Comparison of ENCODE assay signal across 1 cellular context in genomic region chr2:27050281-27050995, GRCh38.
TF ChIP-seq lines count a peak whose summit lies in the region.

No MANE protein-coding gene starts in this region.

TF ChIP-seq in K562, 482 proteins besides CTCF, POLR2A, EP300 and RAD21 (continued from another document and continues in another):
- TF ChIP-seq ZNF407 (IDR thresholded peaks at IDR 0.05; ENCODE audit: low read depth), result no peak
- no peak for TF ChIP-seq TCFL5 (CRISPR knock-in tag; conservative IDR thresholded peaks at IDR 0.05)
- TF ChIP-seq MED1 (CRISPR knock-in tag; IDR thresholded peaks at IDR 0.05; ENCODE audit: borderline replicate concordance), result no peak
- no peak for TF ChIP-seq NR4A1 (CRISPR knock-in tag; IDR thresholded peaks at IDR 0.05)
- TF ChIP-seq NR4A1 (tag; IDR thresholded peaks at IDR 0.05), result no peak
- no peak for TF ChIP-seq SAFB2 (IDR thresholded peaks at IDR 0.05; ENCODE audit: borderline replicate concordance, low read depth, low read length, severe bottlenecking)
- 0 out of 4 replicates have a peak, but pooled peaks of 1 of the 2 experiments have one; percentile 41 for TF ChIP-seq ZMIZ1 (IDR thresholded peaks at IDR 0.05; ENCODE audit: low read depth in 2 of 2, low read length in 2 of 2)
- peak; percentile 97 for TF ChIP-seq TBP (optimal IDR thresholded peaks at IDR 0.05; ENCODE audit: low read depth, low read length)
- TF ChIP-seq ZNF143 (CRISPR knock-in tag; IDR thresholded peaks at IDR 0.05), result no peak
- TF ChIP-seq ZNF77 (CRISPR knock-in tag; IDR thresholded peaks at IDR 0.05), result 0 out of 2 replicates have a peak, but pooled peaks have one; percentile 37
- peak in 1 of 2 experiments; percentile 76; a peak in 1 of 4 replicates for TF ChIP-seq HDAC1 (IDR thresholded peaks at IDR 0.05)
- TF ChIP-seq MYNN (IDR thresholded peaks at IDR 0.05), result peak; percentile 57; the same call in 1 of the 2 replicates
- no peak for TF ChIP-seq MYNN (CRISPR knock-in tag; IDR thresholded peaks at IDR 0.05)
- TF ChIP-seq, protein P1, sequence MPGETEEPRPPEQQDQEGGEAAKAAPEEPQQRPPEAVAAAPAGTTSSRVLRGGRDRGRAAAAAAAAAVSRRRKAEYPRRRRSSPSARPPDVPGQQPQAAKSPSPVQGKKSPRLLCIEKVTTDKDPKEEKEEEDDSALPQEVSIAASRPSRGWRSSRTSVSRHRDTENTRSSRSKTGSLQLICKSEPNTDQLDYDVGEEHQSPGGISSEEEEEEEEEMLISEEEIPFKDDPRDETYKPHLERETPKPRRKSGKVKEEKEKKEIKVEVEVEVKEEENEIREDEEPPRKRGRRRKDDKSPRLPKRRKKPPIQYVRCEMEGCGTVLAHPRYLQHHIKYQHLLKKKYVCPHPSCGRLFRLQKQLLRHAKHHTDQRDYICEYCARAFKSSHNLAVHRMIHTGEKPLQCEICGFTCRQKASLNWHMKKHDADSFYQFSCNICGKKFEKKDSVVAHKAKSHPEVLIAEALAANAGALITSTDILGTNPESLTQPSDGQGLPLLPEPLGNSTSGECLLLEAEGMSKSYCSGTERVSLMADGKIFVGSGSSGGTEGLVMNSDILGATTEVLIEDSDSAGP (CRISPR knock-in tag; IDR thresholded peaks at IDR 0.05), result no peak
- TF ChIP-seq ARID1B (IDR thresholded peaks at IDR 0.05), result peak; percentile 30
- TF ChIP-seq ZFPM2 (CRISPR knock-in tag; IDR thresholded peaks at IDR 0.05), result peak; percentile 69; the same call in 1 of the 2 replicates
- TF ChIP-seq CEBPB (tag; IDR thresholded peaks at IDR 0.05), result no peak
- no peak for TF ChIP-seq CBX2 (IDR thresholded peaks at IDR 0.05; ENCODE audit: insufficient read depth, low read length, poor library complexity, severe bottlenecking)
- peak; percentile 83 for TF ChIP-seq RB1 (IDR thresholded peaks at IDR 0.05; ENCODE audit: low read depth)
- TF ChIP-seq HNRNPK (IDR thresholded peaks at IDR 0.05; ENCODE audit: low read depth, low read length, poor library complexity, severe bottlenecking), result no peak
- TF ChIP-seq, protein P2, sequence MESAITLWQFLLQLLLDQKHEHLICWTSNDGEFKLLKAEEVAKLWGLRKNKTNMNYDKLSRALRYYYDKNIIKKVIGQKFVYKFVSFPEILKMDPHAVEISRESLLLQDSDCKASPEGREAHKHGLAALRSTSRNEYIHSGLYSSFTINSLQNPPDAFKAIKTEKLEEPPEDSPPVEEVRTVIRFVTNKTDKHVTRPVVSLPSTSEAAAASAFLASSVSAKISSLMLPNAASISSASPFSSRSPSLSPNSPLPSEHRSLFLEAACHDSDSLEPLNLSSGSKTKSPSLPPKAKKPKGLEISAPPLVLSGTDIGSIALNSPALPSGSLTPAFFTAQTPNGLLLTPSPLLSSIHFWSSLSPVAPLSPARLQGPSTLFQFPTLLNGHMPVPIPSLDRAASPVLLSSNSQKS (CRISPR knock-in tag; IDR thresholded peaks at IDR 0.05), result no peak
- TF ChIP-seq BRF1 (IDR thresholded peaks at IDR 0.05; ENCODE audit: borderline replicate concordance, extremely low read depth, insufficient read length), result peak; percentile 96
- TF ChIP-seq ZNF12 (CRISPR knock-in tag; IDR thresholded peaks at IDR 0.05), result no peak
- TF ChIP-seq SMAD4 (CRISPR knock-in tag; conservative IDR thresholded peaks at IDR 0.05), result no peak
- no peak for TF ChIP-seq NCOA6 (IDR thresholded peaks at IDR 0.05)
- no peak for TF ChIP-seq FOXM1 (IDR thresholded peaks at IDR 0.05; ENCODE audit: low read depth)
- TF ChIP-seq FOXM1 (CRISPR knock-in tag; IDR thresholded peaks at IDR 0.05; ENCODE audit: low read depth), result 0 out of 2 replicates have a peak, but pooled peaks have one; percentile 45
- no peak for TF ChIP-seq SMARCB1 (IDR thresholded peaks at IDR 0.05; ENCODE audit: insufficient read length, low read depth)
- no peak for TF ChIP-seq MCM7 (IDR thresholded peaks at IDR 0.05)
- TF ChIP-seq DACH1 (IDR thresholded peaks at IDR 0.05; ENCODE audit: partially characterized antibody), result no peak
- peak; percentile 6; the same call in 1 of the 2 replicates for TF ChIP-seq KLF13 (tag; IDR thresholded peaks at IDR 0.05; ENCODE audit: borderline replicate concordance, low read depth)
- TF ChIP-seq ZNF277 (CRISPR knock-in tag; IDR thresholded peaks at IDR 0.05; ENCODE audit: borderline replicate concordance), result no peak
- TF ChIP-seq SNIP1 (IDR thresholded peaks at IDR 0.05; ENCODE audit: low read depth), result no peak
- TF ChIP-seq CCNT2 (IDR thresholded peaks at IDR 0.05; ENCODE audit: borderline replicate concordance, extremely low read depth, insufficient read length, low read depth, low read length), result no peak
- no peak for TF ChIP-seq GTF2E2 (tag; IDR thresholded peaks at IDR 0.05)
- TF ChIP-seq CBX8 (IDR thresholded peaks at IDR 0.05; ENCODE audit: borderline replicate concordance, extremely low read depth, low read depth, low read length, poor library complexity, severe bottlenecking), result no peak
- TF ChIP-seq, protein P3, sequence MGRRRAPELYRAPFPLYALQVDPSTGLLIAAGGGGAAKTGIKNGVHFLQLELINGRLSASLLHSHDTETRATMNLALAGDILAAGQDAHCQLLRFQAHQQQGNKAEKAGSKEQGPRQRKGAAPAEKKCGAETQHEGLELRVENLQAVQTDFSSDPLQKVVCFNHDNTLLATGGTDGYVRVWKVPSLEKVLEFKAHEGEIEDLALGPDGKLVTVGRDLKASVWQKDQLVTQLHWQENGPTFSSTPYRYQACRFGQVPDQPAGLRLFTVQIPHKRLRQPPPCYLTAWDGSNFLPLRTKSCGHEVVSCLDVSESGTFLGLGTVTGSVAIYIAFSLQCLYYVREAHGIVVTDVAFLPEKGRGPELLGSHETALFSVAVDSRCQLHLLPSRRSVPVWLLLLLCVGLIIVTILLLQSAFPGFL (CRISPR knock-in tag; IDR thresholded peaks at IDR 0.05), result no peak
- TF ChIP-seq LARP7 (IDR thresholded peaks at IDR 0.05), result no peak
- TF ChIP-seq ZNF253 (CRISPR knock-in tag; conservative IDR thresholded peaks at IDR 0.05), result no peak
- peak; percentile 37; the same call in 1 of the 2 replicates for TF ChIP-seq JUND (IDR thresholded peaks at IDR 0.05; ENCODE audit: borderline replicate concordance, low read depth, low read length)
- no peak; the same call in 2 of the 3 replicates for TF ChIP-seq JUND (tag; IDR thresholded peaks at IDR 0.05; ENCODE audit: borderline replicate concordance, low read depth, low read length)
- TF ChIP-seq, protein P4, sequence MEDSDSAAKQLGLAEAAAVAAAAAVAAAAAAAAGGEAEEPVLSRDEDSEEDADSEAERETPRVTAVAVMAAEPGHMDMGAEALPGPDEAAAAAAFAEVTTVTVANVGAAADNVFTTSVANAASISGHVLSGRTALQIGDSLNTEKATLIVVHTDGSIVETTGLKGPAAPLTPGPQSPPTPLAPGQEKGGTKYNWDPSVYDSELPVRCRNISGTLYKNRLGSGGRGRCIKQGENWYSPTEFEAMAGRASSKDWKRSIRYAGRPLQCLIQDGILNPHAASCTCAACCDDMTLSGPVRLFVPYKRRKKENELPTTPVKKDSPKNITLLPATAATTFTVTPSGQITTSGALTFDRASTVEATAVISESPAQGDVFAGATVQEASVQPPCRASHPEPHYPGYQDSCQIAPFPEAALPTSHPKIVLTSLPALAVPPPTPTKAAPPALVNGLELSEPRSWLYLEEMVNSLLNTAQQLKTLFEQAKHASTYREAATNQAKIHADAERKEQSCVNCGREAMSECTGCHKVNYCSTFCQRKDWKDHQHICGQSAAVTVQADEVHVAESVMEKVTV (CRISPR knock-in tag; IDR thresholded peaks at IDR 0.05), result no peak
- TF ChIP-seq HSF4 (CRISPR knock-in tag; IDR thresholded peaks at IDR 0.05; ENCODE audit: borderline replicate concordance), result no peak
- TF ChIP-seq, protein P5, sequence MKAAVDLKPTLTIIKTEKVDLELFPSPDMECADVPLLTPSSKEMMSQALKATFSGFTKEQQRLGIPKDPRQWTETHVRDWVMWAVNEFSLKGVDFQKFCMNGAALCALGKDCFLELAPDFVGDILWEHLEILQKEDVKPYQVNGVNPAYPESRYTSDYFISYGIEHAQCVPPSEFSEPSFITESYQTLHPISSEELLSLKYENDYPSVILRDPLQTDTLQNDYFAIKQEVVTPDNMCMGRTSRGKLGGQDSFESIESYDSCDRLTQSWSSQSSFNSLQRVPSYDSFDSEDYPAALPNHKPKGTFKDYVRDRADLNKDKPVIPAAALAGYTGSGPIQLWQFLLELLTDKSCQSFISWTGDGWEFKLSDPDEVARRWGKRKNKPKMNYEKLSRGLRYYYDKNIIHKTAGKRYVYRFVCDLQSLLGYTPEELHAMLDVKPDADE (conservative IDR thresholded peaks at IDR 0.05; ENCODE audit: control insufficient read depth, low read depth, low read length), result peak; percentile 84
